Comparison of ENCODE assay signal across 35 cellular contexts in the genomic region with DNA sequence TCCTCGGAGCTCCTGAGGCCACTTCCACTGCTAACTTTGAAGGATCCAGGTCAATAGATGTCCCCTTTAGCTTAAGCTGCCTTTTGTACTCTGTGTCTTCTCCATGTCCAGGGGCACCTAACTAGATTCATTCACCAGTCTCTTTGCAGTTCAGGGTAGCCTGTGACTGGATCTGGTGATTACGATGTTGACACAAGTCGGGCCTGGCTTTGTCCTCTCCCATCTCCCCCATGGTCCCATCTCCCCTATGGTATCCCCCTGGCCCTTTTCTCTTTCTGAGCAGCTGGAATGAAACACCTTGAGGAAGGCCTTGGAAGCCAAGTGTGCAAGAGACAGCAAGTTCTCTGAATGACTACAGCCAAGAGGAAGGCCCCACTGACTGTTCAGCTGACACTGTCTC.
A peak's percentile ranks its signal among the peaks of the same experiment; 100 is the strongest.
DNase-seq lines count a peak whose midpoint lies in the region; ATAC-seq and TF ChIP-seq lines count a peak whose summit lies in the region.
"Had no signal": no experiment of that assay in that cellular context is flagged by ENCODE, and none has a peak within 500 bp of the region (broad histone marks: within the 10 kb centered on the region; RNA-seq: fewer than 3 reads in every experiment).

No MANE protein-coding gene starts in this region.

- H2BK120ac ChIP-seq in trophoblast cell (ENCODE audit: insufficient read depth, low read length, poor library complexity) = peak overlapping the region; percentile 6

- H3K14ac ChIP-seq in trophoblast cell (ENCODE audit: low read length) = no peak overlapping the region

- H4K8ac ChIP-seq in trophoblast cell (ENCODE audit: low read depth, low read length) = no peak overlapping the region

- DNase-seq in endodermal cell (peak; percentile 21), esophagus muscularis mucosa (ENCODE audit: extremely low spot score) (peak; percentile 68), osteocyte (ENCODE audit: extremely low spot score, unreplicated experiment) (peak; percentile 36), trophoblast cell (no peak), esophagus squamous epithelium (lab: John Stamatoyannopoulos, UW) (no peak), SK-N-SH (no peak), GOT3 (lab: John Stamatoyannopoulos, UW) (no peak)
- DNase-seq: 8988T; ACHN; AML-193; BE2C; C1 segment of cervical spinal cord; Caco-2; Calu3; CD4-positive, alpha-beta memory T cell; CD4-positive, alpha-beta T cell; CD4-positive, CD25-positive, alpha-beta regulatory T cell; CD8-positive, alpha-beta memory T cell; CD8-positive, alpha-beta T cell; COR-L47; DMS 273 treated with DMSO at 0.1 percent for 48 hours; DMS153; DMS53; DMS79; DMS79 treated with DMSO at 0.1 percent for 48 hours; DND-41; EL had no signal

- H3K9ac ChIP-seq in endodermal cell (ENCODE audit: extremely low read depth, low read length, poor library complexity, severe bottlenecking) (no peak overlapping the region), trophoblast cell (ENCODE audit: low read length) (no peak overlapping the region), SK-N-SH (no peak overlapping the region)
- H3K9ac ChIP-seq: BLaER1; BLaER1 treated with 17β-estradiol and CSF1 and Interleukin-3, amounts not matched to agents 10 nM and 100 nM had no signal

- no peak overlapping the region for H3K18ac ChIP-seq in trophoblast cell (ENCODE audit: low read length)

- no peak overlapping the region for H4K91ac ChIP-seq in trophoblast cell (ENCODE audit: low read depth, low read length)

- no peaks in the 10 kb centered on the region for H3K4me1 Mint-ChIP-seq in endodermal cell
- H3K4me1 Mint-ChIP-seq in osteocyte (ENCODE audit: unreplicated experiment) = no peaks in the 10 kb centered on the region
- H3K4me1 Mint-ChIP-seq: B cell; CD14-positive monocyte; CD4-positive, alpha-beta memory T cell; CD4-positive, CD25-positive, alpha-beta regulatory T cell; CD8-positive, alpha-beta memory T cell had no signal

- H3K4me3 ChIP-seq in endodermal cell (ENCODE audit: low read length) = no peak overlapping the region
- no peak overlapping the region for H3K4me3 ChIP-seq in esophagus muscularis mucosa
- no peak overlapping the region for H3K4me3 ChIP-seq in trophoblast cell (ENCODE audit: low read depth, low read length)
- H3K4me3 ChIP-seq in esophagus squamous epithelium = no peak overlapping the region
- no peak overlapping the region for H3K4me3 ChIP-seq in SK-N-SH (ENCODE audit: low read depth in 2 of 2, low read length in 1 of 2)
- H3K4me3 ChIP-seq: A549; BLaER1; BLaER1 treated with 17β-estradiol and CSF1 and Interleukin-3, amounts not matched to agents 10 nM and 100 nM had no signal

- H3K9me2 ChIP-seq in SK-N-SH = no peaks in the 10 kb centered on the region

- H3K27ac ChIP-seq in endodermal cell (ENCODE audit: low read depth, low read length) (no peak overlapping the region), esophagus muscularis mucosa (replicated peaks in 1 of 4) (no peak overlapping the region), trophoblast cell (ENCODE audit: low read depth, low read length) (no peak overlapping the region), esophagus squamous epithelium (no peak overlapping the region), SK-N-SH (ENCODE audit: low read depth in 2 of 2, low read length in 1 of 2) (no peak overlapping the region)
- H3K27ac ChIP-seq: 22Rv1; A549; BLaER1; BLaER1 treated with 17β-estradiol and CSF1 and Interleukin-3, amounts not matched to agents 10 nM and 100 nM; C4-2B had no signal

- H3K9me3 ChIP-seq in endodermal cell (ENCODE audit: control insufficient read depth, low read length) (no peaks in the 10 kb centered on the region), esophagus muscularis mucosa (no peaks in the 10 kb centered on the region), trophoblast cell (ENCODE audit: insufficient read depth, low read depth, low read length) (no peaks in the 10 kb centered on the region), esophagus squamous epithelium (no peaks in the 10 kb centered on the region), SK-N-SH (no peaks in the 10 kb centered on the region; the same call in 1 of the 2 replicates)
- H3K9me3 ChIP-seq: A549, BE2C, Caco-2 had no signal

- CTCF ChIA-PET in SK-N-SH (lab: Yijun Ruan, JAX) = no interaction called here

- peak overlapping the region; percentile 65 for H2BK12ac ChIP-seq in trophoblast cell (ENCODE audit: low read length)

- no peaks in the 10 kb centered on the region for H3F3A ChIP-seq in SK-N-SH (replicated peaks; ENCODE audit: insufficient read depth)

- H3K4me2 ChIP-seq in trophoblast cell (ENCODE audit: low read length) = no peak overlapping the region
- H3K4me2 ChIP-seq in SK-N-SH = no peak overlapping the region
- H3K4me2 ChIP-seq: A549; BLaER1; BLaER1 treated with 17β-estradiol and CSF1 and Interleukin-3, amounts not matched to agents 10 nM and 100 nM had no signal

- peaks cover 14% of the 10 kb centered on the region for H3K27me3 Mint-ChIP-seq in endodermal cell (ENCODE audit: insufficient read depth)
- H3K27me3 Mint-ChIP-seq in osteocyte (ENCODE audit: unreplicated experiment) = no peaks in the 10 kb centered on the region
- H3K27me3 Mint-ChIP-seq: B cell; CD4-positive, alpha-beta memory T cell; CD4-positive, CD25-positive, alpha-beta regulatory T cell; CD8-positive, alpha-beta memory T cell had no signal

- ATAC-seq in HG02798 (IDR thresholded peaks at IDR 0.05; ENCODE audit: poor library complexity, unreplicated experiment) = no peak
- ATAC-seq: A549; CD8-positive, alpha-beta T cell had no signal

- TF ChIP-seq CTCF in endodermal cell (conservative IDR thresholded peaks at IDR 0.05) (no peak), esophagus muscularis mucosa (IDR thresholded peaks at IDR 0.05) (no peak), osteocyte (IDR thresholded peaks at IDR 0.05) (no peak), esophagus squamous epithelium (IDR thresholded peaks at IDR 0.05) (no peak), SK-N-SH (IDR thresholded peaks at IDR 0.05) (no peak)

- TF ChIP-seq POLR2A in esophagus muscularis mucosa (IDR thresholded peaks at IDR 0.05; ENCODE audit: low read depth) (no peak), esophagus squamous epithelium (IDR thresholded peaks at IDR 0.05) (no peak)

- intact Hi-C loops in esophagus muscularis mucosa (cut with DNase I) = no loop called here
- intact Hi-C loops in esophagus squamous epithelium (cut with DNase I) = no loop called here

- H3K23ac ChIP-seq in trophoblast cell (ENCODE audit: low read length) = no peak overlapping the region

- 88 to 100% methylated on average over 2 to 3 of the region's 3 CpGs for WGBS in endodermal cell (ENCODE audit: insufficient coverage in 1 of 2, insufficient read length in 1 of 2), 2 experiments
- 91% methylated on average over 3 of the region's 3 CpGs for WGBS in esophagus muscularis mucosa
- WGBS in trophoblast cell (ENCODE audit: extremely low coverage, insufficient coverage, insufficient read length) = no CpG with 5 or more reads among the region's 3 CpGs
- WGBS in esophagus squamous epithelium, 2 donors = 86 to 95% methylated on average over 3 of the region's 3 CpGs
- 31% methylated on average over 3 of the region's 3 CpGs for WGBS in SK-N-SH (ENCODE audit: low lambda C conversion rate)

- H2BK5ac ChIP-seq in trophoblast cell (ENCODE audit: low read depth, low read length, poor library complexity) = no peak overlapping the region

- H2AK5ac ChIP-seq in trophoblast cell (ENCODE audit: low read length) = no peak overlapping the region

- H3K9me3 Mint-ChIP-seq in endodermal cell = peaks cover 6% of the 10 kb centered on the region
- peaks cover 11% of the 10 kb centered on the region for H3K9me3 Mint-ChIP-seq in osteocyte (ENCODE audit: unreplicated experiment)
- H3K9me3 Mint-ChIP-seq: CD8-positive, alpha-beta T cell had no signal

- no peaks in the 10 kb centered on the region for H3K36me3 Mint-ChIP-seq in endodermal cell (ENCODE audit: low read depth)
- H3K36me3 Mint-ChIP-seq in osteocyte (ENCODE audit: unreplicated experiment) = no peaks in the 10 kb centered on the region
- H3K36me3 Mint-ChIP-seq: CD14-positive monocyte; CD4-positive, alpha-beta memory T cell; CD4-positive, CD25-positive, alpha-beta regulatory T cell; CD8-positive, alpha-beta memory T cell; CD8-positive, alpha-beta T cell had no signal

- TF ChIP-seq EP300 in esophagus muscularis mucosa (IDR thresholded peaks at IDR 0.05) = no peak
- no peak for TF ChIP-seq EP300 in SK-N-SH (IDR thresholded peaks at IDR 0.05; ENCODE audit: borderline replicate concordance in 1 of 2, low read depth in 1 of 2, low read length in 1 of 2)

- H4K12ac ChIP-seq in trophoblast cell (ENCODE audit: low read depth, low read length) = no peak overlapping the region

- H3K36me3 ChIP-seq in endodermal cell (ENCODE audit: control insufficient read depth, insufficient read depth, low read length) (no peaks in the 10 kb centered on the region), esophagus muscularis mucosa (no peaks in the 10 kb centered on the region), trophoblast cell (ENCODE audit: control insufficient read depth in 1 of 2, insufficient read depth in 2 of 2, low read length in 2 of 2) (no peaks in the 10 kb centered on the region), esophagus squamous epithelium (no peaks in the 10 kb centered on the region), SK-N-SH (replicated peaks in 1 of 2; ENCODE audit: control insufficient read depth in 1 of 2, insufficient read depth in 2 of 2, low read length in 1 of 2) (no peaks in the 10 kb centered on the region)
- H3K36me3 ChIP-seq: BE2C; BLaER1; BLaER1 treated with 17β-estradiol and CSF1 and Interleukin-3, amounts not matched to agents 10 nM and 100 nM had no signal

- no peak for TF ChIP-seq RAD21 in SK-N-SH (IDR thresholded peaks at IDR 0.05; ENCODE audit: low read length)

- POLR2A ChIA-PET in SK-N-SH (lab: Yijun Ruan, JAX) = no interaction called here

- H3K79me2 ChIP-seq in trophoblast cell (ENCODE audit: control insufficient read depth, insufficient read depth, low read length, poor library complexity) (no peaks in the 10 kb centered on the region), SK-N-SH (ENCODE audit: insufficient read depth) (no peaks in the 10 kb centered on the region)

- H4K20me1 ChIP-seq in SK-N-SH (ENCODE audit: insufficient read depth) = no peaks in the 10 kb centered on the region
- H4K20me1 ChIP-seq: BLaER1; BLaER1 treated with 17β-estradiol and CSF1 and Interleukin-3, amounts not matched to agents 10 nM and 100 nM had no signal

- no peaks in the 10 kb centered on the region for H3K79me1 ChIP-seq in trophoblast cell (ENCODE audit: low read length)

- H3K4me3 Mint-ChIP-seq in endodermal cell (no peak overlapping the region), osteocyte (ENCODE audit: unreplicated experiment) (no peak overlapping the region)
- H3K4me3 Mint-ChIP-seq: B cell; CD14-positive monocyte; CD4-positive, alpha-beta memory T cell; CD4-positive, alpha-beta T cell; CD4-positive, CD25-positive, alpha-beta regulatory T cell; CD8-positive, alpha-beta memory T cell; CD8-positive, alpha-beta T cell had no signal

- H3K4ac ChIP-seq in trophoblast cell (ENCODE audit: low read depth, low read length) = no peak overlapping the region

- H3K27me3 ChIP-seq in endodermal cell (ENCODE audit: control insufficient read depth, insufficient read depth, low read length, poor library complexity, severe bottlenecking) = no peaks in the 10 kb centered on the region
- H3K27me3 ChIP-seq in esophagus muscularis mucosa = no peaks in the 10 kb centered on the region
- H3K27me3 ChIP-seq in trophoblast cell (ENCODE audit: insufficient read depth, low read length) = no peaks in the 10 kb centered on the region
- no peaks in the 10 kb centered on the region for H3K27me3 ChIP-seq in esophagus squamous epithelium
- no peaks in the 10 kb centered on the region for H3K27me3 ChIP-seq in SK-N-SH (ENCODE audit: insufficient read depth)
- H3K27me3 ChIP-seq: BE2C; BLaER1; BLaER1 treated with 17β-estradiol and CSF1 and Interleukin-3, amounts not matched to agents 10 nM and 100 nM had no signal

- H3K27ac Mint-ChIP-seq in endodermal cell = no peak overlapping the region
- no peak overlapping the region for H3K27ac Mint-ChIP-seq in osteocyte (ENCODE audit: unreplicated experiment)
- H3K27ac Mint-ChIP-seq: B cell; CD14-positive monocyte; CD4-positive, alpha-beta memory T cell; CD4-positive, alpha-beta T cell; CD4-positive, CD25-positive, alpha-beta regulatory T cell; CD8-positive, alpha-beta memory T cell; CD8-positive, alpha-beta T cell had no signal

- H2AFZ ChIP-seq in trophoblast cell (ENCODE audit: insufficient read depth, low read length, poor library complexity) (no peak overlapping the region), SK-N-SH (ENCODE audit: low read depth) (no peak overlapping the region)

- H3K4me1 ChIP-seq in endodermal cell (ENCODE audit: control insufficient read depth, insufficient read depth, low read length) (no peaks in the 10 kb centered on the region), esophagus muscularis mucosa (no peaks in the 10 kb centered on the region), trophoblast cell (ENCODE audit: control insufficient read depth in 1 of 2, insufficient read depth in 2 of 2, low read length in 2 of 2) (no peaks in the 10 kb centered on the region), esophagus squamous epithelium (no peaks in the 10 kb centered on the region), SK-N-SH (ENCODE audit: control insufficient read depth in 1 of 2, insufficient read depth in 2 of 2, low read depth in 1 of 2, low read length in 1 of 2) (no peaks in the 10 kb centered on the region)
- H3K4me1 ChIP-seq: A549; BE2C; BLaER1; BLaER1 treated with 17β-estradiol and CSF1 and Interleukin-3, amounts not matched to agents 10 nM and 100 nM; Caco-2 had no signal

Comparison
In these comparisons a context has a peak if more than half of its experiments do, and no peak if none do; other contexts are left out.
1. DNase-seq: peak in endodermal cell (single experiment), esophagus muscularis mucosa (single experiment) and osteocyte (single experiment); none in trophoblast cell (0 of 2), esophagus squamous epithelium (single experiment), SK-N-SH (single experiment) and GOT3 (single experiment).